In genomic region chr11:79441159-79441875, GRCh38 we compare ENCODE assay signal across 9 cellular contexts. TPM values are rescaled to one million over a fixed set of nuclear protein-coding genes. Genes with fewer than 3 reads are reported as not detected.
A peak's percentile ranks its signal among the peaks of the same experiment; 100 is the strongest.
DNase-seq lines count a peak whose midpoint lies in the region; ATAC-seq and TF ChIP-seq lines count a peak whose summit lies in the region.
"Had no signal": no experiment of that assay in that cellular context is flagged by ENCODE, and none has a peak within 500 bp of the region (broad histone marks: within the 10 kb centered on the region; RNA-seq: fewer than 3 reads in every experiment).

No MANE protein-coding gene starts in this region.

- H3K27ac ChIP-seq in 22Rv1 (no peak overlapping the region), H9 (ENCODE audit: insufficient read length, low read depth, low read length) (no peak overlapping the region), mesenchymal stem cell (ENCODE audit: low read length, poor library complexity, severe bottlenecking) (no peak overlapping the region)
- H3K27ac ChIP-seq: SJSA1 had no signal

- ATAC-seq in effector memory CD8-positive, alpha-beta T cell (replicated peaks): no peak

- intact Hi-C loops in MCF 10A (cut with micrococcal nuclease): loop anchor here (2.0 kb wide), 1 partner anchor 51 kb away; no protein-coding TSS in a partner anchor

- H4K91ac ChIP-seq in H9 (ENCODE audit: insufficient read length, low read depth, low read length) (no peak overlapping the region), mesenchymal stem cell (ENCODE audit: low read length) (no peak overlapping the region)

- no CpG with 5 or more reads among the region's 20 CpGs for WGBS in H9 (ENCODE audit: extremely low coverage, insufficient read length, low lambda C conversion rate)
- WGBS in mesenchymal stem cell: 5% methylated on average over 20 of the region's 20 CpGs

- peaks cover 0 to 6% (median 0%) of the 10 kb centered on the region in 3 experiments; a peak in 3 of 7 replicates for H3K36me3 Mint-ChIP-seq in H9 (ENCODE audit: insufficient read depth in 1 of 3, low read depth in 3 of 3)
- no peaks in the 10 kb centered on the region for H3K36me3 Mint-ChIP-seq in MCF 10A (ENCODE audit: insufficient read depth, unreplicated experiment)
- no peaks in the 10 kb centered on the region for H3K36me3 Mint-ChIP-seq in effector memory CD8-positive, alpha-beta T cell (ENCODE audit: insufficient read depth)

- H3K4me1 ChIP-seq in H9 (ENCODE audit: insufficient read depth, low read length) (peaks cover 3% of the 10 kb centered on the region; the same call in 1 of the 2 replicates), mesenchymal stem cell (ENCODE audit: control insufficient read depth, insufficient read depth, low read depth, low read length) (peaks cover 40% of the 10 kb centered on the region)
- H3K4me1 ChIP-seq: SJSA1 had no signal

- no peaks in the 10 kb centered on the region for H4K20me1 ChIP-seq in H9 (ENCODE audit: control insufficient read depth, insufficient read depth, insufficient read length)

- CTCF ChIA-PET in MCF 10A (lab: Yijun Ruan, JAX): interaction anchor here (0.6 to 4.5 kb wide), 24 partner anchors 8 to 1911 kb away, joined by 3 to 49 read pairs (median 4); no protein-coding TSS in a partner anchor

- H3K4me2 ChIP-seq in H9 (ENCODE audit: insufficient read depth, insufficient read length, low read length) (peak overlapping the region; percentile 74), mesenchymal stem cell (ENCODE audit: low read length, poor library complexity, severe bottlenecking) (peak overlapping the region; percentile 99)

- H2BK120ac ChIP-seq in H9 (ENCODE audit: low read depth, low read length, poor library complexity, severe bottlenecking) (no peak overlapping the region), mesenchymal stem cell (ENCODE audit: low read depth, low read length) (no peak overlapping the region)

- H3K23ac ChIP-seq in H9 (ENCODE audit: insufficient read length, low read depth, low read length) (no peak overlapping the region), mesenchymal stem cell (ENCODE audit: low read length in 2 of 2) (no peak overlapping the region)

- H4K8ac ChIP-seq in H9 (replicated peaks; ENCODE audit: insufficient read length, low read depth, low read length) (no peak overlapping the region), mesenchymal stem cell (ENCODE audit: low read length) (peak overlapping the region; percentile 33)

- H3K79me1 ChIP-seq in H9 (ENCODE audit: insufficient read depth, low read depth, low read length, poor library complexity, severe bottlenecking) (no peaks in the 10 kb centered on the region), mesenchymal stem cell (replicated peaks; ENCODE audit: low read length, poor library complexity, severe bottlenecking) (no peaks in the 10 kb centered on the region)

- H3K27me3 Mint-ChIP-seq in H9 (ENCODE audit: low read depth) (peaks cover 79% of the 10 kb centered on the region), MCF 10A (ENCODE audit: insufficient read depth, unreplicated experiment) (no peaks in the 10 kb centered on the region)
- H3K27me3 Mint-ChIP-seq in effector memory CD8-positive, alpha-beta T cell: peaks cover 49 to 52% of the 10 kb centered on the region in 2 donors

- peak overlapping the region; percentile 24; the same call in 1 of the 2 replicates for H3K14ac ChIP-seq in H9 (ENCODE audit: insufficient read depth, low read length)
- H3K14ac ChIP-seq in mesenchymal stem cell (ENCODE audit: low read length in 2 of 2): no peak overlapping the region

- H3T11ph ChIP-seq in H9 (ENCODE audit: low read length): no peak overlapping the region

- H2BK12ac ChIP-seq in H9 (ENCODE audit: insufficient read length, low read depth, low read length) (no peak overlapping the region), mesenchymal stem cell (ENCODE audit: low read length in 2 of 2) (peak overlapping the region in 1 of 2 experiments; percentile 31)

- H2BK5ac ChIP-seq in H9 (ENCODE audit: insufficient read length, low read length) (no peak overlapping the region), mesenchymal stem cell (ENCODE audit: low read depth, low read length, poor library complexity, severe bottlenecking) (no peak overlapping the region)

- H3K4me3 ChIP-seq in mesenchymal stem cell (ENCODE audit: insufficient read depth in 1 of 2, low read depth in 1 of 2, low read length in 2 of 2): peak overlapping the region; percentile 76 to 82
- H3K4me3 ChIP-seq: SJSA1 had no signal

- H3K27ac Mint-ChIP-seq in H9 (peak overlapping the region in 2 of 3 experiments; percentile 1 to 22; a peak in 2 of 7 replicates), MCF 10A (ENCODE audit: low read depth, unreplicated experiment) (no peak overlapping the region)
- no peak overlapping the region for H3K27ac Mint-ChIP-seq in effector memory CD8-positive, alpha-beta T cell

- peaks cover 31% of the 10 kb centered on the region for H3K27me3 ChIP-seq in H9 (ENCODE audit: insufficient read depth, low read length)
- peaks cover 27 to 76% of the 10 kb centered on the region in 2 experiments for H3K27me3 ChIP-seq in mesenchymal stem cell (ENCODE audit: control insufficient read depth in 1 of 2, insufficient read depth in 1 of 2, low read length in 2 of 2)

- H2AK5ac ChIP-seq in H9 (ENCODE audit: insufficient read length, low read length) (no peak overlapping the region), mesenchymal stem cell (ENCODE audit: low read length, severe bottlenecking) (no peak overlapping the region)

- H3K18ac ChIP-seq in H9 (ENCODE audit: insufficient read length, low read depth, low read length): no peak overlapping the region
- peak overlapping the region in 1 of 2 experiments; percentile 34 for H3K18ac ChIP-seq in mesenchymal stem cell (ENCODE audit: low read depth in 1 of 2, low read length in 2 of 2)

- BruUV-seq in MCF 10A (replicated peaks; lab: Mats Ljungman, UMichigan): no TSS peak

- POLR2A ChIA-PET in MCF 10A (lab: Yijun Ruan, JAX): interaction anchor here (0.6 to 2.7 kb wide), 8 partner anchors 10 to 904 kb away, joined by 3 to 15 read pairs (median 4); no protein-coding TSS in a partner anchor

- no peak overlapping the region for H3K56ac ChIP-seq in H9 (ENCODE audit: insufficient read length, low read depth, low read length)

- H3K4me1 Mint-ChIP-seq in H9 (peaks cover 39 to 42% of the 10 kb centered on the region in 2 experiments), MCF 10A (ENCODE audit: insufficient read depth, unreplicated experiment) (peaks cover 27% of the 10 kb centered on the region)
- H3K4me1 Mint-ChIP-seq in effector memory CD8-positive, alpha-beta T cell (ENCODE audit: low read depth in 2 of 2): peaks cover 0 to 5% of the 10 kb centered on the region in 2 donors

- H3K9me3 ChIP-seq in H9 (ENCODE audit: control insufficient read depth, low read depth, low read length): no peaks in the 10 kb centered on the region
- no peaks in the 10 kb centered on the region for H3K9me3 ChIP-seq in mesenchymal stem cell (ENCODE audit: control insufficient read depth, low read length)
- H3K9me3 ChIP-seq: SJSA1 had no signal

- H3K9ac ChIP-seq in H9 (ENCODE audit: extremely low read depth, insufficient read length, low read length): no peak overlapping the region
- peak overlapping the region; percentile 94 for H3K9ac ChIP-seq in mesenchymal stem cell (ENCODE audit: low read length)

- H3K9me3 Mint-ChIP-seq in H9 (peaks cover 0 to 3% of the 10 kb centered on the region in 2 experiments; a peak in 1 of 5 replicates), MCF 10A (ENCODE audit: unreplicated experiment) (no peaks in the 10 kb centered on the region)
- peaks cover 0 to 3% of the 10 kb centered on the region in 2 donors for H3K9me3 Mint-ChIP-seq in effector memory CD8-positive, alpha-beta T cell

- no peaks in the 10 kb centered on the region for H3K79me2 ChIP-seq in H9 (ENCODE audit: insufficient read depth, low read length)

- no peak overlapping the region for H2AFZ ChIP-seq in H9 (ENCODE audit: low read length)
- H2AFZ ChIP-seq in mesenchymal stem cell (ENCODE audit: low read depth, low read length): peak overlapping the region; percentile 91

- H3K4me3 Mint-ChIP-seq in H9 (peak overlapping the region; percentile 66 to 89), MCF 10A (ENCODE audit: unreplicated experiment) (peak overlapping the region; percentile 73)
- peak overlapping the region in 1 of 2 donors; percentile 44 for H3K4me3 Mint-ChIP-seq in effector memory CD8-positive, alpha-beta T cell

- H3K4ac ChIP-seq in H9 (ENCODE audit: low read depth, low read length) (no peak overlapping the region), mesenchymal stem cell (ENCODE audit: low read depth in 1 of 2, low read length in 2 of 2) (no peak overlapping the region)

- no peaks in the 10 kb centered on the region for H3K36me3 ChIP-seq in mesenchymal stem cell (ENCODE audit: control insufficient read depth in 1 of 2, insufficient read depth in 2 of 2, low read depth in 1 of 2, low read length in 2 of 2)
- H3K36me3 ChIP-seq: SJSA1 had no signal

- peaks cover 34% of the 10 kb centered on the region for H3K23me2 ChIP-seq in H9 (ENCODE audit: insufficient read length, low read depth, low read length, poor library complexity, severe bottlenecking)

- DNase-seq in H9: peak; percentile 35
- DNase-seq in MCF 10A (ENCODE audit: unreplicated experiment): no peak
- peak; percentile 50 for DNase-seq in mesenchymal stem cell
- no peak for DNase-seq in NCI-H2107 treated with DMSO at 0.1 percent for 48 hours (lab: John Stamatoyannopoulos, UW; ENCODE audit: unreplicated experiment)
- DNase-seq in effector memory CD8-positive, alpha-beta T cell: no peak
- no peak for DNase-seq in NCI-H146 (lab: John Stamatoyannopoulos, UW)
- DNase-seq in NCI-H510A treated with DMSO at 0.1 percent for 48 hours (lab: John Stamatoyannopoulos, UW): no peak

- H2BK20ac ChIP-seq in H9 (ENCODE audit: low read depth, low read length, poor library complexity, severe bottlenecking): no peak overlapping the region

- TF ChIP-seq CTCF in 22Rv1 (IDR thresholded peaks at IDR 0.05): peak; percentile 54
- TF ChIP-seq CTCF in H9 (conservative IDR thresholded peaks at IDR 0.05): no peak
- TF ChIP-seq CTCF in MCF 10A (IDR thresholded peaks at IDR 0.05; ENCODE audit: unreplicated experiment): peak; percentile 15

- H2BK15ac ChIP-seq in H9 (ENCODE audit: low read depth, low read length): no peak overlapping the region
- peak overlapping the region; percentile 49 for H2BK15ac ChIP-seq in mesenchymal stem cell (ENCODE audit: low read depth, poor library complexity, severe bottlenecking)

- H4K5ac ChIP-seq in H9 (ENCODE audit: insufficient read length, low read depth, low read length): no peak overlapping the region

RNA-seq across cellular contexts. Expression of gene TENM4, which starts 0.5 kb away (rescaled TPM):
- total RNA-seq in H9 (2021): 4.3 and 4.6 TPM in 2 replicates
- 5.0 and 9.9 TPM in 2 replicates for total RNA-seq in MCF 10A (2022)
- polyA plus RNA-seq in mesenchymal stem cell (2013, experiment 1 of 2): 3.1 TPM
- polyA plus RNA-seq in mesenchymal stem cell (2013, experiment 2 of 2): 9.1 TPM
- total RNA-seq: SJSA1 had no signal

Comparison
In these comparisons a context has a peak if more than half of its experiments do, and no peak if none do; other contexts are left out.
1. DNase-seq: peak in H9 (single experiment) and mesenchymal stem cell (single experiment); none in MCF 10A (single experiment), NCI-H2107 treated with DMSO at 0.1 percent for 48 hours (single experiment), effector memory CD8-positive, alpha-beta T cell (0 of 3), NCI-H146 (single experiment) and NCI-H510A treated with DMSO at 0.1 percent for 48 hours (single experiment).
2. H3K27ac Mint-ChIP-seq: peak in H9 (2 of 3); none in MCF 10A (single experiment) and effector memory CD8-positive, alpha-beta T cell (0 of 2).